In the genomic region with DNA sequence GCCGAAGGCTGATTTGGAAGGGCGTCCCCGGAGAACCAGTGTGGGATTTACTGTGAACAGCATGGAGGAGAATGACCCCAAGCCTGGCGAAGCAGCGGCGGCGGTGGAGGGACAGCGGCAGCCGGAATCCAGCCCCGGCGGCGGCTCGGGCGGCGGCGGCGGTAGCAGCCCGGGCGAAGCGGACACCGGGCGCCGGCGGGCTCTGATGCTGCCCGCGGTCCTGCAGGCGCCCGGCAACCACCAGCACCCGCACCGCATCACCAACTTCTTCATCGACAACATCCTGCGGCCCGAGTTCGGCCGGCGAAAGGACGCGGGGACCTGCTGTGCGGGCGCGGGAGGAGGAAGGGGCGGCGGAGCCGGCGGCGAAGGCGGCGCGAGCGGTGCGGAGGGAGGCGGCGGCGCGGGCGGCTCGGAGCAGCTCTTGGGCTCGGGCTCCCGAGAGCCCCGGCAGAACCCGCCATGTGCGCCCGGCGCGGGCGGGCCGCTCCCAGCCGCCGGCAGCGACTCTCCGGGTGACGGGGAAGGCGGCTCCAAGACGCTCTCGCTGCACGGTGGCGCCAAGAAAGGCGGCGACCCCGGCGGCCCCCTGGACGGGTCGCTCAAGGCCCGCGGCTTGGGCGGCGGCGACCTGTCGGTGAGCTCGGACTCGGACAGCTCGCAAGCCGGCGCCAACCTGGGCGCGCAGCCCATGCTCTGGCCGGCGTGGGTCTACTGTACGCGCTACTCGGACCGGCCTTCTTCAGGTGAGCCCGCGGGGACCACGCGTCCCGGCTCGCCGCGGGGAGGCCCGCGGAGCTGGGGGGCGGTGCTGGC, we compare ENCODE assay signal across 1 cellular context.
TF ChIP-seq lines count a peak whose summit lies in the region.

No MANE protein-coding gene starts in this region.

TF ChIP-seq in HepG2, 621 proteins besides CTCF, POLR2A, EP300 and RAD21:
- no peak for TF ChIP-seq ZNF234 (CRISPR knock-in tag; conservative IDR thresholded peaks at IDR 0.05)
